In genomic region chr3:136862953-136863352, GRCh38 we compare ENCODE assay signal across 8 cellular contexts. TPM values are rescaled to one million over a fixed set of nuclear protein-coding genes. Genes with fewer than 3 reads are reported as not detected.
A peak's percentile ranks its signal among the peaks of the same experiment; 100 is the strongest.
DNase-seq lines count a peak whose midpoint lies in the region; ATAC-seq, FAIRE-seq and TF ChIP-seq lines count a peak whose summit lies in the region.

No MANE protein-coding gene starts in this region.

- DNase-seq in activated T-cell treated with anti-CD3 and anti-CD28 coated beads, Interleukin-2, amount 50 U/mL, for 24 hours: no peak
- no peak for DNase-seq in activated T-cell treated with anti-CD3 and anti-CD28 coated beads, Interleukin-2, amount 50 U/mL, for 48 hours
- DNase-seq in activated T-helper 2 cell treated with anti-CD3 and anti-CD28 coated beads, Interferon-gamma antibody, Interleukin-2, Interleukin-4, amounts not matched to agents 10 μg/mL and 5 μg/mL and 100 μg/mL, durations not matched to agents 14 hours and 24 hours and 36 hours (ENCODE audit: low spot score): no peak
- DNase-seq in thyroid gland (no peak), GM19239 (ENCODE audit: insufficient read length, low spot score) (no peak), NCI-H187 (lab: John Stamatoyannopoulos, UW) (no peak)

- H3K4me1 ChIP-seq in thyroid gland: peaks cover 9 to 14% of the 10 kb centered on the region in 2 donors

- no peaks in the 10 kb centered on the region for H3K36me3 ChIP-seq in thyroid gland

- intact Hi-C loops in activated T-helper 2 cell treated with anti-CD3 and anti-CD28 coated beads, Interferon-gamma antibody, Interleukin-2, Interleukin-4, amounts not matched to agents 10 μg/mL and 5 μg/mL and 100 μg/mL, durations not matched to agents 14 hours and 24 hours and 36 hours (cut with micrococcal nuclease): loop anchor here (1.0 to 5.0 kb wide), 9 partner anchors 24 to 786 kb away; partner anchors contain the start of genes MSL2 and STAG1
- intact Hi-C loops in thyroid gland (cut with DNase I): loop anchor here (5.0 kb wide), 1 partner anchor 106 kb away; no protein-coding TSS in a partner anchor

- no peaks in the 10 kb centered on the region for H3K9me3 Mint-ChIP-seq in activated T-cell treated with anti-CD3 and anti-CD28 coated beads, Interleukin-2, amount 50 U/mL, for 24 hours
- H3K9me3 Mint-ChIP-seq in activated T-helper 2 cell treated with anti-CD3 and anti-CD28 coated beads, Interferon-gamma antibody, Interleukin-2, Interleukin-4, amounts not matched to agents 10 μg/mL and 5 μg/mL and 100 μg/mL, durations not matched to agents 14 hours and 24 hours and 36 hours: no peaks in the 10 kb centered on the region

- no peak for FAIRE-seq in GM19239 (lab: Jason Lieb, UNC)

- no peak for ATAC-seq in GM21786 (IDR thresholded peaks at IDR 0.05; ENCODE audit: unreplicated experiment)

- 1 to 2% methylated on average over 12 of the region's 12 CpGs for WGBS in thyroid gland, 2 donors

- H3K27ac ChIP-seq in layer of hippocampus (ENCODE audit: low read depth, low read length) (peak overlapping the region; percentile 93), thyroid gland (peak overlapping the region; percentile 90 to 95 (median 94))

- H3K27ac Mint-ChIP-seq in activated T-cell treated with anti-CD3 and anti-CD28 coated beads, Interleukin-2, amount 50 U/mL, for 24 hours: peak overlapping the region; percentile 95
- H3K27ac Mint-ChIP-seq in activated T-helper 2 cell treated with anti-CD3 and anti-CD28 coated beads, Interferon-gamma antibody, Interleukin-2, Interleukin-4, amounts not matched to agents 10 μg/mL and 5 μg/mL and 100 μg/mL, durations not matched to agents 14 hours and 24 hours and 36 hours: peak overlapping the region; percentile 98

- H3K4me1 Mint-ChIP-seq in activated T-cell treated with anti-CD3 and anti-CD28 coated beads, Interleukin-2, amount 50 U/mL, for 24 hours (ENCODE audit: low read depth): peaks cover 54% of the 10 kb centered on the region
- H3K4me1 Mint-ChIP-seq in activated T-helper 2 cell treated with anti-CD3 and anti-CD28 coated beads, Interferon-gamma antibody, Interleukin-2, Interleukin-4, amounts not matched to agents 10 μg/mL and 5 μg/mL and 100 μg/mL, durations not matched to agents 14 hours and 24 hours and 36 hours (ENCODE audit: low read depth): peaks cover 43% of the 10 kb centered on the region

- no peaks in the 10 kb centered on the region for H3K27me3 Mint-ChIP-seq in activated T-cell treated with anti-CD3 and anti-CD28 coated beads, Interleukin-2, amount 50 U/mL, for 24 hours
- H3K27me3 Mint-ChIP-seq in activated T-helper 2 cell treated with anti-CD3 and anti-CD28 coated beads, Interferon-gamma antibody, Interleukin-2, Interleukin-4, amounts not matched to agents 10 μg/mL and 5 μg/mL and 100 μg/mL, durations not matched to agents 14 hours and 24 hours and 36 hours (ENCODE audit: low read depth): no peaks in the 10 kb centered on the region

- no peaks in the 10 kb centered on the region for H3K9me3 ChIP-seq in thyroid gland

- H3K27me3 ChIP-seq in layer of hippocampus (ENCODE audit: control insufficient read depth, insufficient read depth, low read length): no peaks in the 10 kb centered on the region
- H3K27me3 ChIP-seq in thyroid gland: no peaks in the 10 kb centered on the region

- no peak for TF ChIP-seq CTCF in thyroid gland (IDR thresholded peaks at IDR 0.05)

- TF ChIP-seq POLR2A in thyroid gland (IDR thresholded peaks at IDR 0.05): no peak

- H3K4me3 ChIP-seq in thyroid gland (replicated peaks in 1 of 3): peak overlapping the region; percentile 38 to 80 (median 68)

- peak overlapping the region; percentile 86 for H3K4me3 Mint-ChIP-seq in activated T-cell treated with anti-CD3 and anti-CD28 coated beads, Interleukin-2, amount 50 U/mL, for 24 hours
- H3K4me3 Mint-ChIP-seq in activated T-helper 2 cell treated with anti-CD3 and anti-CD28 coated beads, Interferon-gamma antibody, Interleukin-2, Interleukin-4, amounts not matched to agents 10 μg/mL and 5 μg/mL and 100 μg/mL, durations not matched to agents 14 hours and 24 hours and 36 hours (ENCODE audit: low read depth): peak overlapping the region; percentile 95

- peaks cover 55% of the 10 kb centered on the region for H3K36me3 Mint-ChIP-seq in activated T-cell treated with anti-CD3 and anti-CD28 coated beads, Interleukin-2, amount 50 U/mL, for 24 hours (ENCODE audit: low read depth)
- peaks cover 45% of the 10 kb centered on the region for H3K36me3 Mint-ChIP-seq in activated T-helper 2 cell treated with anti-CD3 and anti-CD28 coated beads, Interferon-gamma antibody, Interleukin-2, Interleukin-4, amounts not matched to agents 10 μg/mL and 5 μg/mL and 100 μg/mL, durations not matched to agents 14 hours and 24 hours and 36 hours (ENCODE audit: low read depth)

RNA-seq across cellular contexts. Expression of gene NCK1, which starts 0.9 kb away (rescaled TPM):
- total RNA-seq in activated T-helper 2 cell treated with anti-CD3 and anti-CD28 coated beads, Interferon-gamma antibody, Interleukin-2, Interleukin-4, amounts not matched to agents 10 μg/mL and 5 μg/mL and 100 μg/mL, durations not matched to agents 14 hours and 24 hours and 36 hours: 40.2 and 41.9 TPM in 2 replicates
- total RNA-seq in thyroid gland: 10 to 100 TPM; 46.1 to 64.4 (median 47.0) TPM

RNA-seq across cellular contexts. Expression of gene SLC35G2, which starts 44.0 kb away (rescaled TPM):
- 7.3 and 7.7 TPM in 2 replicates for total RNA-seq in activated T-helper 2 cell treated with anti-CD3 and anti-CD28 coated beads, Interferon-gamma antibody, Interleukin-2, Interleukin-4, amounts not matched to agents 10 μg/mL and 5 μg/mL and 100 μg/mL, durations not matched to agents 14 hours and 24 hours and 36 hours
- 10 to 100 TPM in 3 of 4 donors, 1 to 10 TPM in 1; 9.6 to 12.6 (median 11.5) TPM for total RNA-seq in thyroid gland
